Comparison of ENCODE assay signal across 32 cellular contexts in the genomic region with DNA sequence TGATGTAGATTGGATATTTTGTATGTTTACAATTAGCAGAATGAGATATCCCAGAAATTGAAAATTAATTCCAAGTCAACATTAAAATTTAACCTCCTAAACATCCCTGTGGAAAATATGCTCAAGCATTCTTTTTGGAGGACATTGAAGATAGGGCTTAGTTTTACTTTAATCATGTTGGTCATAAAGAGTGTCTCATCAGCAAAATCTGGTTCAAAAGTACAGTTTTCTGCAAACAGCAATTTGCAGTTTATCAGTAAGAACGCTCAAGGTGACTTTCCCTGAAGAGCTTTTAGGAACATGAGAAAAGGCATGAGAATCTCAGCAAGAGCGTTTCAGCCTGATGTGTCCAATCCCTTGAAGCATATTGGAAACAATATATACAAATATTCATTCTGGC.
"Had no signal": no experiment of that assay in that cellular context is flagged by ENCODE, and none has a peak within 500 bp of the region (broad histone marks: within the 10 kb centered on the region; RNA-seq: fewer than 3 reads in every experiment).

No MANE protein-coding gene starts in this region.

- H3K36me3 Mint-ChIP-seq: activated CD4-positive, alpha-beta memory T cell treated with anti-CD3 and anti-CD28 coated beads for 36 hours; activated CD8-positive, alpha-beta memory T cell treated with anti-CD3 and anti-CD28 coated beads, Interleukin-2, amount 10 ng/mL, durations not matched to agents 7 days and 5 days; activated naive CD4-positive, alpha-beta T cell treated with anti-CD3 and anti-CD28 coated beads, Interleukin-2, amount 50 U/mL, for 24 hours; activated naive CD8-positive, alpha-beta T cell treated with anti-CD3 and anti-CD28 coated beads for 36 hours had no signal

- ATAC-seq: activated CD4-positive, alpha-beta T cell treated with anti-CD3 and anti-CD28 coated beads for 36 hours; activated CD8-positive, alpha-beta memory T cell treated with anti-CD3 and anti-CD28 coated beads, Interleukin-2, amount 10 ng/mL, durations not matched to agents 7 days and 5 days; activated CD8-positive, alpha-beta T cell treated with anti-CD3 and anti-CD28 coated beads, Interleukin-2, amount 10 ng/mL, durations not matched to agents 7 days and 5 days; activated naive CD8-positive, alpha-beta T cell treated with anti-CD3 and anti-CD28 coated beads, Interleukin-2, amount 50 U/mL, for 24 hours; body of pancreas; gastroesophageal sphincter had no signal

- DNase-seq: activated CD4-positive, alpha-beta memory T cell treated with anti-CD3 and anti-CD28 coated beads for 36 hours; activated CD4-positive, alpha-beta T cell treated with anti-CD3 and anti-CD28 coated beads for 36 hours; activated CD4-positive, alpha-beta T cell treated with anti-CD3 and anti-CD28 coated beads, Interleukin-2, amount 10 ng/mL, durations not matched to agents 24 days and 14 days; activated CD4-positive, CD25-positive, alpha-beta regulatory T cell; activated CD4-positive, CD25-positive, alpha-beta regulatory T cell treated with anti-CD3 and anti-CD28 coated beads, Interleukin-2, amount 50 U/mL, for 72 hours; activated CD8-positive, alpha-beta memory T cell treated with anti-CD3 and anti-CD28 coated beads, Interleukin-2, amount 10 ng/mL, durations not matched to agents 7 days and 5 days; activated CD8-positive, alpha-beta memory T cell treated with anti-CD3 and anti-CD28 coated beads, Interleukin-2, amount 50 U/mL, for 4 hours; activated CD8-positive, alpha-beta T cell treated with anti-CD3 and anti-CD28 coated beads, Interleukin-2, amount 10 ng/mL, durations not matched to agents 7 days and 5 days; activated effector memory CD4-positive, alpha-beta T cell treated with anti-CD3 and anti-CD28 coated beads, Interleukin-2, amount 50 U/mL, for 16 hours; activated naive CD4-positive, alpha-beta T cell treated with anti-CD3 and anti-CD28 coated beads for 36 hours; activated naive CD8-positive, alpha-beta T cell treated with anti-CD3 and anti-CD28 coated beads for 36 hours; activated naive CD8-positive, alpha-beta T cell treated with anti-CD3 and anti-CD28 coated beads, Interleukin-2, amount 50 U/mL, for 24 hours; activated T-cell treated with anti-CD3 and anti-CD28 coated beads, Interleukin-2, amount 50 U/mL, for 1 hour; activated T-cell treated with anti-CD3 and anti-CD28 coated beads, Interleukin-2, amount 50 U/mL, for 48 hours; adrenal gland; amygdala; aorta; body of pancreas; central memory CD4-positive, alpha-beta T cell; cerebellar nuclear complex; colonic mucosa; effector CD8-positive, alpha-beta T cell; esophagus squamous epithelium; foreskin melanocyte; T-helper 2 cell had no signal

- H3K4me3 ChIP-seq: adrenal gland, body of pancreas, cardiac muscle cell, colonic mucosa, esophagus squamous epithelium, gastroesophageal sphincter had no signal

- H3K9me3 Mint-ChIP-seq: activated CD4-positive, alpha-beta T cell treated with anti-CD3 and anti-CD28 coated beads, Interleukin-2, amount 10 ng/mL, durations not matched to agents 24 days and 14 days; activated naive CD4-positive, alpha-beta T cell treated with anti-CD3 and anti-CD28 coated beads for 36 hours; activated naive CD4-positive, alpha-beta T cell treated with anti-CD3 and anti-CD28 coated beads, Interleukin-2, amount 50 U/mL, for 24 hours; activated naive CD8-positive, alpha-beta T cell treated with anti-CD3 and anti-CD28 coated beads for 36 hours; activated T-helper 1 cell treated with anti-CD3 and anti-CD28 coated beads, Interleukin-12 subunit alpha, Interleukin-12 subunit beta, Interleukin-2, Interleukin-4 antibody, amounts not matched to agents 30 ng/mL and 10 ng/mL and 1 ng/mL, durations not matched to agents 14 hours and 24 hours and 36 hours had no signal

- H3K27ac ChIP-seq: adrenal gland, body of pancreas, cardiac muscle cell, colonic mucosa, epithelial cell of prostate, esophagus squamous epithelium, gastroesophageal sphincter had no signal

- H3K4me3 Mint-ChIP-seq: activated CD4-positive, alpha-beta memory T cell treated with anti-CD3 and anti-CD28 coated beads for 36 hours; activated CD4-positive, alpha-beta T cell treated with anti-CD3 and anti-CD28 coated beads for 36 hours; activated CD4-positive, alpha-beta T cell treated with anti-CD3 and anti-CD28 coated beads, Interleukin-2, amount 10 ng/mL, durations not matched to agents 24 days and 14 days; activated CD8-positive, alpha-beta memory T cell treated with anti-CD3 and anti-CD28 coated beads, Interleukin-2, amount 10 ng/mL, durations not matched to agents 7 days and 5 days; activated CD8-positive, alpha-beta T cell treated with anti-CD3 and anti-CD28 coated beads, Interleukin-2, amount 10 ng/mL, durations not matched to agents 7 days and 5 days; activated naive CD4-positive, alpha-beta T cell treated with anti-CD3 and anti-CD28 coated beads for 36 hours; activated naive CD4-positive, alpha-beta T cell treated with anti-CD3 and anti-CD28 coated beads, Interleukin-2, amount 50 U/mL, for 24 hours; activated naive CD8-positive, alpha-beta T cell treated with anti-CD3 and anti-CD28 coated beads for 36 hours; activated naive CD8-positive, alpha-beta T cell treated with anti-CD3 and anti-CD28 coated beads, Interleukin-2, amount 50 U/mL, for 24 hours; activated T-helper 1 cell treated with anti-CD3 and anti-CD28 coated beads, Interleukin-12 subunit alpha, Interleukin-12 subunit beta, Interleukin-2, Interleukin-4 antibody, amounts not matched to agents 30 ng/mL and 10 ng/mL and 1 ng/mL, durations not matched to agents 14 hours and 24 hours and 36 hours had no signal

- H3K27me3 ChIP-seq: adrenal gland, body of pancreas, cardiac muscle cell, colonic mucosa, esophagus squamous epithelium, gastroesophageal sphincter had no signal

- H3K9me3 ChIP-seq: adrenal gland, body of pancreas, colonic mucosa, esophagus squamous epithelium, gastroesophageal sphincter had no signal

- H3K36me3 ChIP-seq: adrenal gland, cardiac muscle cell, colonic mucosa, esophagus squamous epithelium, gastroesophageal sphincter had no signal

- H3K27ac Mint-ChIP-seq: activated CD4-positive, alpha-beta memory T cell treated with anti-CD3 and anti-CD28 coated beads for 36 hours; activated CD4-positive, alpha-beta T cell treated with anti-CD3 and anti-CD28 coated beads for 36 hours; activated CD4-positive, alpha-beta T cell treated with anti-CD3 and anti-CD28 coated beads, Interleukin-2, amount 10 ng/mL, durations not matched to agents 24 days and 14 days; activated CD8-positive, alpha-beta memory T cell treated with anti-CD3 and anti-CD28 coated beads, Interleukin-2, amount 10 ng/mL, durations not matched to agents 7 days and 5 days; activated CD8-positive, alpha-beta T cell treated with anti-CD3 and anti-CD28 coated beads, Interleukin-2, amount 10 ng/mL, durations not matched to agents 7 days and 5 days; activated naive CD4-positive, alpha-beta T cell treated with anti-CD3 and anti-CD28 coated beads for 36 hours; activated naive CD4-positive, alpha-beta T cell treated with anti-CD3 and anti-CD28 coated beads, Interleukin-2, amount 50 U/mL, for 24 hours; activated naive CD8-positive, alpha-beta T cell treated with anti-CD3 and anti-CD28 coated beads for 36 hours; activated naive CD8-positive, alpha-beta T cell treated with anti-CD3 and anti-CD28 coated beads, Interleukin-2, amount 50 U/mL, for 24 hours; activated T-helper 1 cell treated with anti-CD3 and anti-CD28 coated beads, Interleukin-12 subunit alpha, Interleukin-12 subunit beta, Interleukin-2, Interleukin-4 antibody, amounts not matched to agents 30 ng/mL and 10 ng/mL and 1 ng/mL, durations not matched to agents 14 hours and 24 hours and 36 hours; activated T-helper 2 cell treated with anti-CD3 and anti-CD28 coated beads, Interferon-gamma antibody, Interleukin-2, Interleukin-4, amounts not matched to agents 10 μg/mL and 5 μg/mL and 100 μg/mL, durations not matched to agents 14 hours and 24 hours and 36 hours had no signal

- H3K27me3 Mint-ChIP-seq: activated CD4-positive, alpha-beta memory T cell treated with anti-CD3 and anti-CD28 coated beads for 36 hours; activated CD4-positive, alpha-beta T cell treated with anti-CD3 and anti-CD28 coated beads for 36 hours; activated CD4-positive, alpha-beta T cell treated with anti-CD3 and anti-CD28 coated beads, Interleukin-2, amount 10 ng/mL, durations not matched to agents 24 days and 14 days; activated CD8-positive, alpha-beta memory T cell treated with anti-CD3 and anti-CD28 coated beads, Interleukin-2, amount 10 ng/mL, durations not matched to agents 7 days and 5 days; activated naive CD4-positive, alpha-beta T cell treated with anti-CD3 and anti-CD28 coated beads, Interleukin-2, amount 50 U/mL, for 24 hours; activated naive CD8-positive, alpha-beta T cell treated with anti-CD3 and anti-CD28 coated beads for 36 hours; activated naive CD8-positive, alpha-beta T cell treated with anti-CD3 and anti-CD28 coated beads, Interleukin-2, amount 50 U/mL, for 24 hours had no signal

- H3K4me1 ChIP-seq: adrenal gland, body of pancreas, colonic mucosa, esophagus squamous epithelium, gastroesophageal sphincter had no signal

- FAIRE-seq: endothelial cell of umbilical vein had no signal

- H3K4me1 Mint-ChIP-seq: activated CD4-positive, alpha-beta T cell treated with anti-CD3 and anti-CD28 coated beads for 36 hours; activated CD4-positive, alpha-beta T cell treated with anti-CD3 and anti-CD28 coated beads, Interleukin-2, amount 10 ng/mL, durations not matched to agents 24 days and 14 days; activated CD8-positive, alpha-beta memory T cell treated with anti-CD3 and anti-CD28 coated beads, Interleukin-2, amount 10 ng/mL, durations not matched to agents 7 days and 5 days; activated naive CD4-positive, alpha-beta T cell treated with anti-CD3 and anti-CD28 coated beads, Interleukin-2, amount 50 U/mL, for 24 hours; activated naive CD8-positive, alpha-beta T cell treated with anti-CD3 and anti-CD28 coated beads for 36 hours; activated naive CD8-positive, alpha-beta T cell treated with anti-CD3 and anti-CD28 coated beads, Interleukin-2, amount 50 U/mL, for 24 hours had no signal
